ENCODE assay signal across 8 cellular contexts in the genomic region with DNA sequence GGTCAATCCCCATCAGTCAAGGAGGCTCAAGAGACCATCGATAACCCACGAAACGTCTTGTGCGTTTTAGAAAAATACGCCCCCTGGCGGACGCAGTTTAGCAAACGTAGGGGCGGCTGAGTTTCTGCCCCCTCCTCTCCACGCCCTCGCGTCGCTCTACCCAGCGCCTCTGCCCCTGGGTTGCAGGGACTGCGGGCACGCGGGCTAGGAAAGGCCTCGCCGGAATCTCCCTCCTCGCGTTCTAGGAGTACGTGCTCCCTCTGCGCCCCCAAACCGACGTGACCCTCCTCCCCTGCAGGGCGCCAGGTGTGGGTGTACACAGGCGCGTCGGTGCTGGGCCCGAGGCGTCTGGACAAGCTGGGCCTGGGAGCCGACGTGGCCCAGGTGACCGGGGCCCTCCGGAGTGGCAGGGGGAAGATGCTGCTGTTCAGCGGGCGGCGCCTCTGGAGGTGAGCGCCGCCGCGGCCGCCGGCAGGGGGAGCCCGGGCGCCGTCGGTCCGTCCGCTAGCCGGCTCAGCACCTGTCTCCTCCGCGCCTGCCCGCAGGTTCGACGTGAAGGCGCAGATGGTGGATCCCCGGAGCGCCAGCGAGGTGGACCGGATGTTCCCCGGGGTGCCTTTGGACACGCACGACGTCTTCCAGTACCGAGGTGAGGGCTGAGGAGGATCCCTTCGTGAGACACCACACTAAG. TPM values are rescaled to one million over a fixed set of nuclear protein-coding genes. Genes with fewer than 3 reads are reported as not detected.
A peak's percentile ranks its signal among the peaks of the same experiment; 100 is the strongest.
DNase-seq lines count a peak whose midpoint lies in the region; ATAC-seq and TF ChIP-seq lines count a peak whose summit lies in the region.

No MANE protein-coding gene starts in this region.

- DNase-seq in G401 (ENCODE audit: low spot score) = peak; percentile 41
- peak; percentile 70 for DNase-seq in NCI-H2196 treated with DMSO at 0.1 percent for 48 hours (lab: John Stamatoyannopoulos, UW; ENCODE audit: unreplicated experiment)
- DNase-seq in activated CD4-positive, CD25-positive, alpha-beta regulatory T cell (lab: John Stamatoyannopoulos, UW) = peak; percentile 36 to 63 (median 52)
- DNase-seq in central memory CD8-positive, alpha-beta T cell (ENCODE audit: low spot score in 2 of 2) = peak; percentile 40 to 56
- DNase-seq in right lobe of liver = peak in 2 of 3 donors; percentile 66 to 74
- DNase-seq in stimulated activated CD8-positive, alpha-beta memory T cell treated with anti-CD3 and anti-CD28 coated beads, Interleukin-4, amount 100 ng/mL, for 1 hour (ENCODE audit: low read depth in 2 of 2, low spot score in 1 of 2) = peak; percentile 31 to 45

- ATAC-seq in HG03095 (IDR thresholded peaks at IDR 0.05; ENCODE audit: unreplicated experiment) (peak; percentile 73), right lobe of liver (peak; percentile 83 to 93 (median 88)), HG03159 (IDR thresholded peaks at IDR 0.05; ENCODE audit: unreplicated experiment) (no peak)
- ATAC-seq in central memory CD8-positive, alpha-beta T cell (replicated peaks; ENCODE audit: extremely low read depth, poor library complexity, severe bottlenecking) = peak; percentile 67

- peak overlapping the region; percentile 38 for H3K4me3 Mint-ChIP-seq in central memory CD8-positive, alpha-beta T cell

- H3K4me1 ChIP-seq in right lobe of liver = peaks cover 0 to 11% (median 5%) of the 10 kb centered on the region in 4 donors

- no peaks in the 10 kb centered on the region for H3K9me3 ChIP-seq in right lobe of liver

- no peaks in the 10 kb centered on the region for H3K9me3 Mint-ChIP-seq in central memory CD8-positive, alpha-beta T cell

- H3K4me3 ChIP-seq in right lobe of liver = no peak overlapping the region

- peaks cover 21% of the 10 kb centered on the region for H3K36me3 Mint-ChIP-seq in central memory CD8-positive, alpha-beta T cell (ENCODE audit: insufficient read depth)

- H3K27me3 ChIP-seq in right lobe of liver = peaks cover 0 to 5% of the 10 kb centered on the region in 2 donors

- intact Hi-C loops in right lobe of liver (cut with DNase I) = loop anchor here in 1 of 2 donors (10.0 kb wide), 1 partner anchor 81 kb away; no protein-coding TSS in a partner anchor

- H3K27ac ChIP-seq in right lobe of liver = no peak overlapping the region

- no peak overlapping the region for H3K27ac Mint-ChIP-seq in central memory CD8-positive, alpha-beta T cell (ENCODE audit: low read depth)

- TF ChIP-seq POLR2A in right lobe of liver (IDR thresholded peaks at IDR 0.05) = no peak

- TF ChIP-seq CTCF in right lobe of liver (IDR thresholded peaks at IDR 0.05) = peak; percentile 67 to 83 (median 75)

- 2% methylated on average over 24 of the region's 67 CpGs for WGBS in right lobe of liver (ENCODE audit: insufficient coverage, low coverage, low lambda C conversion rate, missing lambda C conversion rate)

- peaks cover 50% of the 10 kb centered on the region for H3K4me1 Mint-ChIP-seq in central memory CD8-positive, alpha-beta T cell

- peaks cover 82% of the 10 kb centered on the region for H3K27me3 Mint-ChIP-seq in central memory CD8-positive, alpha-beta T cell

- in situ Hi-C loops in G401 (cut with HindIII; ENCODE audit: low sequenced_read_pairs) = no loop called here

- H3K36me3 ChIP-seq in right lobe of liver = no peaks in the 10 kb centered on the region

RNA-seq across cellular contexts. Expression of a gene that starts 5.3 kb away (rescaled TPM):
- not detected in 2 replicates for total RNA-seq in G401 (2014; rRNA removed; shearing (Covaris generic))
- total RNA-seq in right lobe of liver = 1 to 10 TPM in 4 of 6 experiments, under 1 TPM in 2; 0.61 to 2.4 (median 1.3) TPM

RNA-seq across cellular contexts. Expression of a gene that starts 15.0 kb away (rescaled TPM):
- 0.03 and 0.43 TPM in 2 replicates for total RNA-seq in G401 (2014; rRNA removed; shearing (Covaris generic))
- under 1 TPM in 3 of 6 experiments, not detected in 3; 0.32 to 0.91 (median 0.64) TPM for total RNA-seq in right lobe of liver

RNA-seq across cellular contexts. Expression of a gene that starts 42.0 kb away (rescaled TPM):
- 7.2 and 11.1 TPM in 2 replicates for total RNA-seq in G401 (2014; rRNA removed; shearing (Covaris generic))
- total RNA-seq in right lobe of liver = 1 to 10 TPM; 6.5 to 9.3 (median 7.8) TPM
